Comparison of ENCODE assay signal across 10 cellular contexts in genomic region chr19:18523841-18524240, GRCh38.
"Had no signal": no experiment of that assay in that cellular context is flagged by ENCODE, and none has a peak within 500 bp of the region (broad histone marks: within the 10 kb centered on the region; RNA-seq: fewer than 3 reads in every experiment).

No MANE protein-coding gene starts in this region.

- ATAC-seq: heart left ventricle, left lobe of liver had no signal

- H3K9me3 Mint-ChIP-seq: nephron had no signal

- H3K27ac Mint-ChIP-seq: nephron had no signal

- DNase-seq: activated CD4-positive, alpha-beta T cell treated with anti-CD3 and anti-CD28 coated beads for 48 hours; activated naive CD4-positive, alpha-beta T cell; activated T-cell treated with anti-CD3 and anti-CD28 coated beads, Interleukin-2, amount 50 U/mL, for 48 hours; foreskin melanocyte; heart left ventricle; mammary epithelial cell; stimulated activated CD4-positive, alpha-beta T cell treated with anti-CD3 and anti-CD28 coated beads, Interleukin-4, amount 100 ng/mL, for 24 hours; WERI-Rb-1 had no signal
